Comparison of ENCODE assay signal across 8 cellular contexts in the genomic region with DNA sequence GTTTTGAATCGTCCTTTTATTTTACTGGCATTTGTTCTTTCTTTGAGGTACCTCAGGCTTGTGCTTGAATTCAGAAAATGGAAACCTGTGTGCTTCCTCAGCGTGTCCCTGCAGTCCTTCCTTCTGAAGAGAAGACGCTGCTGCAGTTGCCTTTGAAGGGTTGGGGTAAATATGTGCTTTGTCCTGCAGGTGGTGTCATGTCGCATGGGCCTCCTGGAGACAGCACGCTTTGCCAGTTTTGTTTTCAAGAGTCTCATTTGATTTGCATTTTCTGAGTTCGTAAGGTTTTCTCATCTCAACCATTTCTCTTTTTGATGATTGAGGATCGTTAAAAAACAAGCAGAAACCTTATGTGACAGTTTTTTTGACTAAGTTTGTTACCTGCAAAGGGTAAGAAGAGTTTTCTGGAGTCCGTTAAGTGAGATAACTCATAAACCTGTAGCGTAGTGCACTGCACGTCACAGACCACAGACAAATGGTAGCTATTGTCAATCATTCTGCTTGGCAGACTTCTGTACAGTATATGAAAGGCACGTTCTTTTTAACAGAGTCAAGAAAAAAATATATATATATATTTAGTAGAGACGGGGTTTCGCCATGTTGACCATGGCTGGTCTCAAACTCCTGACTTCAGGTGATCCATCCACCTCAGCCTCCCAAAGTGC. TPM values are rescaled to one million over a fixed set of nuclear protein-coding genes. Genes with fewer than 3 reads are reported as not detected.
A peak's percentile ranks its signal among the peaks of the same experiment; 100 is the strongest.
DNase-seq lines count a peak whose midpoint lies in the region; ATAC-seq, FAIRE-seq and TF ChIP-seq lines count a peak whose summit lies in the region.

No MANE protein-coding gene starts in this region.

- H3K36me3 Mint-ChIP-seq in activated naive CD4-positive, alpha-beta T cell treated with anti-CD3 and anti-CD28 coated beads, Interleukin-2, amount 10 ng/mL, durations not matched to agents 7 days and 5 days: peaks cover 15% of the 10 kb centered on the region

- H3K9ac ChIP-seq in KMS-11: no peak overlapping the region

- no peaks in the 10 kb centered on the region for H3K4me1 Mint-ChIP-seq in activated naive CD4-positive, alpha-beta T cell treated with anti-CD3 and anti-CD28 coated beads, Interleukin-2, amount 10 ng/mL, durations not matched to agents 7 days and 5 days

- no peak for ATAC-seq in stimulated activated naive CD8-positive, alpha-beta T cell treated with anti-CD3 and anti-CD28 coated beads, Interleukin-15, Interleukin-2, amounts not matched to agents 100 U/mL and 50 U/mL, for 24 hours

- no peak overlapping the region for H3K27ac Mint-ChIP-seq in activated naive CD4-positive, alpha-beta T cell treated with anti-CD3 and anti-CD28 coated beads, Interleukin-2, amount 10 ng/mL, durations not matched to agents 7 days and 5 days

- H3K36me3 ChIP-seq in KMS-11 (ENCODE audit: insufficient read depth) (no peaks in the 10 kb centered on the region), bronchial epithelial cell (ENCODE audit: control insufficient read depth, insufficient read depth, low read length) (no peaks in the 10 kb centered on the region)

- DNase-seq in activated naive CD4-positive, alpha-beta T cell treated with anti-CD3 and anti-CD28 coated beads, Interleukin-2, amount 10 ng/mL, durations not matched to agents 7 days and 5 days: peak; percentile 38
- no peak for DNase-seq in activated naive CD4-positive, alpha-beta T cell (lab: John Stamatoyannopoulos, UW)
- DNase-seq in bronchial epithelial cell (ENCODE audit: low read depth): no peak
- DNase-seq in stimulated activated naive CD8-positive, alpha-beta T cell treated with anti-CD3 and anti-CD28 coated beads, Interleukin-15, Interleukin-2, amounts not matched to agents 100 U/mL and 50 U/mL, for 24 hours: peak; percentile 22
- no peak for DNase-seq in activated CD8-positive, alpha-beta memory T cell treated with anti-CD3 and anti-CD28 coated beads, Interleukin-2, amount 50 U/mL, for 48 hours
- no peak for DNase-seq in stimulated activated CD4-positive, alpha-beta T cell treated with anti-CD3 and anti-CD28 coated beads, Interleukin-4, amount 100 ng/mL, for 24 hours
- no peak for DNase-seq in DMS79 (lab: John Stamatoyannopoulos, UW)

- CTCF ChIA-PET in activated naive CD4-positive, alpha-beta T cell treated with anti-CD3 and anti-CD28 coated beads, Interleukin-2, amount 10 ng/mL, durations not matched to agents 7 days and 5 days (lab: Charles Lee): interaction anchor here (0.7 to 1.5 kb wide), 2 partner anchors 12 to 380 kb away, joined by 3 read pairs; no protein-coding TSS in a partner anchor

- H3K9me3 Mint-ChIP-seq in activated naive CD4-positive, alpha-beta T cell treated with anti-CD3 and anti-CD28 coated beads, Interleukin-2, amount 10 ng/mL, durations not matched to agents 7 days and 5 days: no peaks in the 10 kb centered on the region

- H2AFZ ChIP-seq in KMS-11 (ENCODE audit: low read depth): no peak overlapping the region

- no peaks in the 10 kb centered on the region for H4K20me1 ChIP-seq in KMS-11 (ENCODE audit: insufficient read depth)

- H3K4me3 ChIP-seq in KMS-11 (IDR thresholded peaks at IDR 0.05; ENCODE audit: insufficient read depth, low read depth, low read length) (no peak overlapping the region), bronchial epithelial cell (ENCODE audit: low read depth, low read length) (no peak overlapping the region)

- no peak overlapping the region for H3K4me3 Mint-ChIP-seq in activated naive CD4-positive, alpha-beta T cell treated with anti-CD3 and anti-CD28 coated beads, Interleukin-2, amount 10 ng/mL, durations not matched to agents 7 days and 5 days

- H3K4me1 ChIP-seq in KMS-11 (ENCODE audit: low read depth, poor library complexity, severe bottlenecking): no peaks in the 10 kb centered on the region

- H3K27ac ChIP-seq in KMS-11: no peak overlapping the region

- no peak for FAIRE-seq in bronchial epithelial cell (lab: Jason Lieb, UNC)

- no peak overlapping the region for H3K4me2 ChIP-seq in KMS-11

- no peaks in the 10 kb centered on the region for H3K27me3 Mint-ChIP-seq in activated naive CD4-positive, alpha-beta T cell treated with anti-CD3 and anti-CD28 coated beads, Interleukin-2, amount 10 ng/mL, durations not matched to agents 7 days and 5 days

- H3K79me2 ChIP-seq in KMS-11 (ENCODE audit: insufficient read depth, low read depth): no peaks in the 10 kb centered on the region

- H3K27me3 ChIP-seq in KMS-11 (ENCODE audit: insufficient read depth, low read depth) (no peaks in the 10 kb centered on the region), bronchial epithelial cell (ENCODE audit: control insufficient read depth, insufficient read depth, low read length) (no peaks in the 10 kb centered on the region)

- TF ChIP-seq CTCF in KMS-11 (conservative IDR thresholded peaks at IDR 0.05; ENCODE audit: low read depth, low read length): peak; percentile 63; the same call in 1 of the 2 replicates
- TF ChIP-seq CTCF in bronchial epithelial cell (IDR thresholded peaks at IDR 0.05; ENCODE audit: insufficient read depth, low read length, severe bottlenecking): peak; percentile 29

RNA-seq across cellular contexts. Expression of a gene that starts 57.0 kb away (rescaled TPM):
- 88.5 and 106 TPM in 2 replicates for total RNA-seq in bronchial epithelial cell

RNA-seq across cellular contexts. Expression of a gene that starts 57.3 kb away (rescaled TPM):
- total RNA-seq in bronchial epithelial cell: 51.2 and 68.4 TPM in 2 replicates

Comparison
In these comparisons a context has a peak if more than half of its experiments do, and no peak if none do; other contexts are left out.
1. DNase-seq: peak in activated naive CD4-positive, alpha-beta T cell treated with anti-CD3 and anti-CD28 coated beads, Interleukin-2, amount 10 ng/mL, durations not matched to agents 7 days and 5 days (single experiment) and stimulated activated naive CD8-positive, alpha-beta T cell treated with anti-CD3 and anti-CD28 coated beads, Interleukin-15, Interleukin-2, amounts not matched to agents 100 U/mL and 50 U/mL, for 24 hours (single experiment); none in activated naive CD4-positive, alpha-beta T cell (0 of 4), bronchial epithelial cell (single experiment), activated CD8-positive, alpha-beta memory T cell treated with anti-CD3 and anti-CD28 coated beads, Interleukin-2, amount 50 U/mL, for 48 hours (single experiment), stimulated activated CD4-positive, alpha-beta T cell treated with anti-CD3 and anti-CD28 coated beads, Interleukin-4, amount 100 ng/mL, for 24 hours (single experiment) and DMS79 (single experiment).